26 cellular contexts compared by ENCODE assay signal in genomic region chr1:63688302-63688701, GRCh38.
DNase-seq lines count a peak whose midpoint lies in the region; ATAC-seq, FAIRE-seq and TF ChIP-seq lines count a peak whose summit lies in the region.
"Had no signal": no experiment of that assay in that cellular context is flagged by ENCODE, and none has a peak within 500 bp of the region (broad histone marks: within the 10 kb centered on the region; RNA-seq: fewer than 3 reads in every experiment).

No MANE protein-coding gene starts in this region.

- H3K27me3 ChIP-seq in GM23338 (ENCODE audit: insufficient read depth) = no peaks in the 10 kb centered on the region
- peaks cover 6% of the 10 kb centered on the region for H3K27me3 ChIP-seq in astrocyte (ENCODE audit: insufficient read depth, low read length)
- H3K27me3 ChIP-seq: BLaER1, breast epithelium, dorsolateral prefrontal cortex, gastroesophageal sphincter, neural progenitor cell had no signal

- H3K4me3 ChIP-seq in GM23338 = no peak overlapping the region
- H3K4me3 ChIP-seq in astrocyte (ENCODE audit: insufficient read depth, low read depth, low read length) = no peak overlapping the region
- H3K4me3 ChIP-seq in fibroblast of the aortic adventitia (ENCODE audit: low read depth, low read length) = no peak overlapping the region
- H3K4me3 ChIP-seq: BLaER1, breast epithelium, dorsolateral prefrontal cortex, gastroesophageal sphincter, lower lobe of right lung, neural progenitor cell, psoas muscle, thoracic aorta had no signal

- 0 out of 2 replicates have a peak overlapping the region, but pooled peaks have one; percentile 53 for H2AFZ ChIP-seq in GM23338
- no peak overlapping the region for H2AFZ ChIP-seq in astrocyte (ENCODE audit: low read depth, low read length)
- H2AFZ ChIP-seq: neural progenitor cell had no signal

- H3K79me2 ChIP-seq in GM23338 (replicated peaks; ENCODE audit: insufficient read depth) = no peaks in the 10 kb centered on the region
- no peaks in the 10 kb centered on the region for H3K79me2 ChIP-seq in astrocyte (ENCODE audit: insufficient read depth, low read length)

- H3K36me3 ChIP-seq in GM23338 (ENCODE audit: insufficient read depth) (no peaks in the 10 kb centered on the region), astrocyte (ENCODE audit: insufficient read depth, low read length) (no peaks in the 10 kb centered on the region)
- H3K36me3 ChIP-seq: BLaER1, breast epithelium, gastroesophageal sphincter, lower lobe of right lung, neural progenitor cell, thoracic aorta had no signal

- H3K27me3 Mint-ChIP-seq in GM23338 (ENCODE audit: insufficient read depth, low read depth, poor library complexity) (peaks cover 2% of the 10 kb centered on the region), astrocyte (ENCODE audit: low read depth, unreplicated experiment) (peaks cover 2% of the 10 kb centered on the region)
- peaks cover 14 to 15% of the 10 kb centered on the region in 2 donors for H3K27me3 Mint-ChIP-seq in effector memory CD8-positive, alpha-beta T cell
- H3K27me3 Mint-ChIP-seq: activated naive CD8-positive, alpha-beta T cell treated with anti-CD3 and anti-CD28 coated beads, Interleukin-2, amount 10 ng/mL, durations not matched to agents 7 days and 5 days had no signal

- H3K27ac Mint-ChIP-seq in GM23338 = no peak overlapping the region
- H3K27ac Mint-ChIP-seq in astrocyte (ENCODE audit: unreplicated experiment) = no peak overlapping the region
- H3K27ac Mint-ChIP-seq in effector memory CD8-positive, alpha-beta T cell = no peak overlapping the region
- H3K27ac Mint-ChIP-seq: activated naive CD8-positive, alpha-beta T cell treated with anti-CD3 and anti-CD28 coated beads, Interleukin-2, amount 10 ng/mL, durations not matched to agents 7 days and 5 days; neural progenitor cell had no signal

- DNase-seq in GM23338 (ENCODE audit: low spot score) (no peak), astrocyte (ENCODE audit: low read depth) (peak; percentile 88), fibroblast of the aortic adventitia (ENCODE audit: low read depth) (peak; percentile 88), NCI-H2227 (lab: John Stamatoyannopoulos, UW; ENCODE audit: unreplicated experiment) (no peak)
- no peak for DNase-seq in effector memory CD8-positive, alpha-beta T cell
- DNase-seq: activated CD8-positive, alpha-beta memory T cell treated with anti-CD3 and anti-CD28 coated beads for 24 hours; activated naive CD8-positive, alpha-beta T cell treated with anti-CD3 and anti-CD28 coated beads, Interleukin-2, amount 10 ng/mL, durations not matched to agents 7 days and 5 days; activated T-cell treated with anti-CD3 and anti-CD28 coated beads, Interleukin-2, amount 50 U/mL, for 48 hours; Caco-2; DMS79 treated with DMSO at 0.1 percent for 48 hours; dorsolateral prefrontal cortex; lower lobe of right lung; MM.1S; NCI-H1436; NK-92 treated with Interleukin-12 subunit alpha and Interleukin-12 subunit beta, amount 100 ng/mL, for 24 hours; psoas muscle; stimulated activated CD4-positive, alpha-beta T cell treated with anti-CD3 and anti-CD28 coated beads, Interleukin-1b, Interleukin-23, amount 100 ng/mL, for 48 hours; stimulated activated naive CD4-positive, alpha-beta T cell had no signal

- peak; percentile 13 for FAIRE-seq in astrocyte (lab: Jason Lieb, UNC)
- FAIRE-seq: keratinocyte had no signal

- no peak overlapping the region for H3K27ac ChIP-seq in GM23338 (ENCODE audit: low read depth)
- H3K27ac ChIP-seq in astrocyte (ENCODE audit: low read depth, low read length) = peak overlapping the region; percentile 45
- H3K27ac ChIP-seq: BLaER1, breast epithelium, dorsolateral prefrontal cortex, gastroesophageal sphincter, lower lobe of right lung, neural progenitor cell, psoas muscle, thoracic aorta had no signal

- no peak overlapping the region for H3K9ac ChIP-seq in astrocyte (ENCODE audit: low read length)
- H3K9ac ChIP-seq: BLaER1, neural progenitor cell had no signal

- no peaks in the 10 kb centered on the region; the same call in 1 of the 2 replicates for H3K9me2 ChIP-seq in GM23338 (ENCODE audit: insufficient read depth)

- H3K9me3 ChIP-seq in astrocyte (ENCODE audit: insufficient read depth, low read depth, low read length) = no peaks in the 10 kb centered on the region
- H3K9me3 ChIP-seq: BLaER1, breast epithelium, Caco-2, gastroesophageal sphincter, lower lobe of right lung, psoas muscle, thoracic aorta had no signal

- peaks cover 10% of the 10 kb centered on the region; the same call in 2 of the 3 replicates for H3K4me1 Mint-ChIP-seq in GM23338
- H3K4me1 Mint-ChIP-seq in astrocyte (ENCODE audit: low read depth, unreplicated experiment) = peaks cover 27% of the 10 kb centered on the region
- H3K4me1 Mint-ChIP-seq in effector memory CD8-positive, alpha-beta T cell (ENCODE audit: low read depth in 2 of 2) = no peaks in the 10 kb centered on the region

- H3K36me3 Mint-ChIP-seq in GM23338 (ENCODE audit: low read depth) (no peaks in the 10 kb centered on the region), astrocyte (ENCODE audit: low read depth, unreplicated experiment) (no peaks in the 10 kb centered on the region)
- H3K36me3 Mint-ChIP-seq in effector memory CD8-positive, alpha-beta T cell (ENCODE audit: insufficient read depth) = no peaks in the 10 kb centered on the region
- H3K36me3 Mint-ChIP-seq: activated naive CD8-positive, alpha-beta T cell treated with anti-CD3 and anti-CD28 coated beads, Interleukin-2, amount 10 ng/mL, durations not matched to agents 7 days and 5 days; neural progenitor cell had no signal

- H3K4me1 ChIP-seq in GM23338 (ENCODE audit: insufficient read depth) = no peaks in the 10 kb centered on the region
- H3K4me1 ChIP-seq in astrocyte (ENCODE audit: insufficient read depth, low read length) = peaks cover 4% of the 10 kb centered on the region
- H3K4me1 ChIP-seq: BLaER1, breast epithelium, neural progenitor cell had no signal

- H3F3A ChIP-seq in GM23338 (replicated peaks; ENCODE audit: low read depth) = no peaks in the 10 kb centered on the region

- H3K9me3 Mint-ChIP-seq in GM23338 = no peaks in the 10 kb centered on the region
- H3K9me3 Mint-ChIP-seq in astrocyte (ENCODE audit: unreplicated experiment) = peaks cover 3% of the 10 kb centered on the region
- H3K9me3 Mint-ChIP-seq in effector memory CD8-positive, alpha-beta T cell = no peaks in the 10 kb centered on the region

- H4K20me1 ChIP-seq in GM23338 (replicated peaks; ENCODE audit: insufficient read depth) (no peaks in the 10 kb centered on the region), astrocyte (ENCODE audit: insufficient read depth, low read length) (no peaks in the 10 kb centered on the region)
- H4K20me1 ChIP-seq: BLaER1 had no signal

- no peak overlapping the region for H3K4me2 ChIP-seq in GM23338
- H3K4me2 ChIP-seq in astrocyte (ENCODE audit: low read length) = peak overlapping the region; percentile 55
- H3K4me2 ChIP-seq: BLaER1, neural progenitor cell had no signal

- TF ChIP-seq CTCF in GM23338 (conservative IDR thresholded peaks at IDR 0.05; ENCODE audit: low read depth in 2 of 2) (no peak), astrocyte (IDR thresholded peaks at IDR 0.05; ENCODE audit: insufficient read depth, low read depth, low read length) (no peak), fibroblast of the aortic adventitia (IDR thresholded peaks at IDR 0.05; ENCODE audit: insufficient read depth, low read length) (no peak)

- ATAC-seq in GM23338 (no peak), HG03196 (IDR thresholded peaks at IDR 0.05; ENCODE audit: unreplicated experiment) (no peak), HG02981 (IDR thresholded peaks at IDR 0.05; ENCODE audit: unreplicated experiment) (no peak)
- no peak for ATAC-seq in effector memory CD8-positive, alpha-beta T cell (replicated peaks)
- ATAC-seq: gastroesophageal sphincter, lower lobe of right lung, psoas muscle had no signal

- no peak overlapping the region for H3K4me3 Mint-ChIP-seq in GM23338
- no peak overlapping the region for H3K4me3 Mint-ChIP-seq in astrocyte (ENCODE audit: unreplicated experiment)
- no peak overlapping the region for H3K4me3 Mint-ChIP-seq in effector memory CD8-positive, alpha-beta T cell
- H3K4me3 Mint-ChIP-seq: activated naive CD8-positive, alpha-beta T cell treated with anti-CD3 and anti-CD28 coated beads, Interleukin-2, amount 10 ng/mL, durations not matched to agents 7 days and 5 days; neural progenitor cell had no signal

TF ChIP-seq in GM23338, 12 proteins besides CTCF, POLR2A, EP300 and RAD21 (continues in another document):
- TF ChIP-seq ZNF114 (CRISPR knock-in tag; IDR thresholded peaks at IDR 0.05) = no peak
- TF ChIP-seq JUNB (IDR thresholded peaks at IDR 0.05; ENCODE audit: unreplicated experiment) = no peak
- no peak for TF ChIP-seq ZNF331 (CRISPR knock-in tag; IDR thresholded peaks at IDR 0.05; ENCODE audit: low read depth)

Comparison
In these comparisons a context has a peak if more than half of its experiments do, and no peak if none do; other contexts are left out.
1. DNase-seq: peak in astrocyte (single experiment) and fibroblast of the aortic adventitia (single experiment); none in GM23338 (single experiment), NCI-H2227 (single experiment) and effector memory CD8-positive, alpha-beta T cell (0 of 3).